20 cellular contexts compared by ENCODE assay signal in the genomic region with DNA sequence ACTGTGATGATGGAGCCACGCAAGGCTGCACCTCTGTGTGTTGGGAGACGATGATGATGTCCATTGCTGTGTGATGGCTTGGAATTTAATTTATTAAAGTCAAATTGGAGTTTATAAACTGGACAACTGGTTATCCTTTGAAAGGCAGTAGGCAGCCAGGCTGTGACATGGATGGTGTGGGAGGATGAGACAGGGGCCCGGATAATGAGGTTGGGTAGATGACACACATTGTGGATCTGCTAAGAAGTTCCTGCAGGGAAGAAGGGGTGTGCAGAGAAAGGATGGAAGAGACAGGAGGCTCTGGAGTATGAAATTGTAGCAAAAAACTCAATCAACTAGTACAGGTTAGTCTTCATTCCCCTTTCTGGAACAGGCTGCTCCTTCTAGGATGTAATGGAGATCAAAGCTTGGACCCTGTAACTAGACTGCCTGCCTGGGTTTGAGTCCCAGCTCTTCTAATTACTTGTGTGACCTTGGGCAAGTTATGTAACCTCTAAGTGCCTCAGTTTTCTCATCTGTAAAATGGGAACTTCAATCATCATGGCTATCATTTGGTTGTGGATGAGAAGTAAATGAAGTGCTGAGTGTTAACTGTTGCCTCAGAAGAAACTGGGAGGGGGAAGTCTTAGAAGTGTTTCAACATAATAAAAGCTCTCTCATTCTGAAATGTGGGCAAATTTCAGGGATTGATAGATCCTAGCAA. TPM values are rescaled to one million over a fixed set of nuclear protein-coding genes. Genes with fewer than 3 reads are reported as not detected.
"Had no signal": no experiment of that assay in that cellular context is flagged by ENCODE, and none has a peak within 500 bp of the region (broad histone marks: within the 10 kb centered on the region; RNA-seq: fewer than 3 reads in every experiment).

No MANE protein-coding gene starts in this region.

- H3K27me3 ChIP-seq: breast epithelium, gastrocnemius medialis, heart left ventricle, pancreas, sigmoid colon, spleen, stomach, testis, upper lobe of right lung had no signal

- H3K27ac ChIP-seq: breast epithelium, gastrocnemius medialis, pancreas, testis, WERI-Rb-1 had no signal

- H3K4me3 ChIP-seq: gastrocnemius medialis, pancreas, sigmoid colon, testis had no signal

- ATAC-seq: gastrocnemius medialis, heart left ventricle, pancreas, upper lobe of right lung had no signal

- H3K9ac ChIP-seq: SK-N-SH had no signal

- H3K9me3 ChIP-seq: breast epithelium, gastrocnemius medialis, heart left ventricle, pancreas, sigmoid colon, SK-N-SH, spleen, stomach, testis, upper lobe of right lung had no signal

- FAIRE-seq: pancreas had no signal

- DNase-seq: activated CD4-positive, alpha-beta T cell treated with anti-CD3 and anti-CD28 coated beads, Interleukin-2, amount 50 U/mL, for 1 hour; activated naive CD4-positive, alpha-beta T cell; aorta; cerebellar nuclear complex; dermis blood vessel endothelial cell; gastrocnemius medialis; heart left ventricle; SHP77; sigmoid colon; SK-N-SH; spleen; stomach; testis; upper lobe of right lung; WERI-Rb-1 had no signal

- H3K4me2 ChIP-seq: SK-N-SH had no signal

RNA-seq across cellular contexts. Expression of gene ABCG4, which starts 31.7 kb away (rescaled TPM):
- total RNA-seq: epithelial cell of proximal tubule; gastrocnemius medialis; mesenteric fat pad; pancreas; T-helper 1 cell treated with Interleukin-12 subunit alpha and Interleukin-12 subunit beta and Interleukin-4 antibody, amounts not matched to agents 30 ng/mL and 1 ng/mL, for 36 hours had no signal
